Comparison of ENCODE assay signal across 1 cellular context in the genomic region with DNA sequence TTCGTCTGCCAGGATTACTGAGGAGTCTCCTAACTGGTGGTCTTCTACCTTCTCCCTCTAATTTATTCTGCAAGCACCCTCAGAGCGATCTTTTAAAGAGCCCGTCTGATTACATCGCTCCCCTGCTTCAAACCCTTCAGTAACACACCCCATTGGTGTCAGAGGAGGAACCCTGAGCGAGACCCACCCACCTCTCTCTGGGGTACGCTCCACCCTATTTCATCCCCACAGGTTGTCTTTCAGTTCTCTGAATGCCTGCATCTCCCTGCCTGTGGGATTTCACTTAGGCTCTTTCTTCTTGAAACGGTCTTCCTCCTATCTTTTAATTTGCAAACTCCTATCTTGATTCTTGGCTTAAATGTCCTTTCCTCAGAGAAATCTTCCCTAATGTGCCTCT.
TF ChIP-seq lines count a peak whose summit lies in the region.

No MANE protein-coding gene starts in this region.

TF ChIP-seq in GM23338, 12 proteins besides CTCF, POLR2A, EP300 and RAD21 (continued from another document):
- TF ChIP-seq ZNF331 (CRISPR knock-in tag; IDR thresholded peaks at IDR 0.05; ENCODE audit: low read depth) (no peak), EZH2phosphoT487 (IDR thresholded peaks at IDR 0.05; ENCODE audit: unreplicated experiment) (no peak), EZH2 (IDR thresholded peaks at IDR 0.05; ENCODE audit: low read depth, unreplicated experiment) (no peak)
